Comparison of ENCODE assay signal across 1 cellular context in genomic region chr2:173027181-173028128, GRCh38.
TF ChIP-seq lines count a peak whose summit lies in the region.

No MANE protein-coding gene starts in this region.

TF ChIP-seq in H1, 55 proteins besides CTCF, POLR2A, EP300 and RAD21:
- TF ChIP-seq, protein P1, sequence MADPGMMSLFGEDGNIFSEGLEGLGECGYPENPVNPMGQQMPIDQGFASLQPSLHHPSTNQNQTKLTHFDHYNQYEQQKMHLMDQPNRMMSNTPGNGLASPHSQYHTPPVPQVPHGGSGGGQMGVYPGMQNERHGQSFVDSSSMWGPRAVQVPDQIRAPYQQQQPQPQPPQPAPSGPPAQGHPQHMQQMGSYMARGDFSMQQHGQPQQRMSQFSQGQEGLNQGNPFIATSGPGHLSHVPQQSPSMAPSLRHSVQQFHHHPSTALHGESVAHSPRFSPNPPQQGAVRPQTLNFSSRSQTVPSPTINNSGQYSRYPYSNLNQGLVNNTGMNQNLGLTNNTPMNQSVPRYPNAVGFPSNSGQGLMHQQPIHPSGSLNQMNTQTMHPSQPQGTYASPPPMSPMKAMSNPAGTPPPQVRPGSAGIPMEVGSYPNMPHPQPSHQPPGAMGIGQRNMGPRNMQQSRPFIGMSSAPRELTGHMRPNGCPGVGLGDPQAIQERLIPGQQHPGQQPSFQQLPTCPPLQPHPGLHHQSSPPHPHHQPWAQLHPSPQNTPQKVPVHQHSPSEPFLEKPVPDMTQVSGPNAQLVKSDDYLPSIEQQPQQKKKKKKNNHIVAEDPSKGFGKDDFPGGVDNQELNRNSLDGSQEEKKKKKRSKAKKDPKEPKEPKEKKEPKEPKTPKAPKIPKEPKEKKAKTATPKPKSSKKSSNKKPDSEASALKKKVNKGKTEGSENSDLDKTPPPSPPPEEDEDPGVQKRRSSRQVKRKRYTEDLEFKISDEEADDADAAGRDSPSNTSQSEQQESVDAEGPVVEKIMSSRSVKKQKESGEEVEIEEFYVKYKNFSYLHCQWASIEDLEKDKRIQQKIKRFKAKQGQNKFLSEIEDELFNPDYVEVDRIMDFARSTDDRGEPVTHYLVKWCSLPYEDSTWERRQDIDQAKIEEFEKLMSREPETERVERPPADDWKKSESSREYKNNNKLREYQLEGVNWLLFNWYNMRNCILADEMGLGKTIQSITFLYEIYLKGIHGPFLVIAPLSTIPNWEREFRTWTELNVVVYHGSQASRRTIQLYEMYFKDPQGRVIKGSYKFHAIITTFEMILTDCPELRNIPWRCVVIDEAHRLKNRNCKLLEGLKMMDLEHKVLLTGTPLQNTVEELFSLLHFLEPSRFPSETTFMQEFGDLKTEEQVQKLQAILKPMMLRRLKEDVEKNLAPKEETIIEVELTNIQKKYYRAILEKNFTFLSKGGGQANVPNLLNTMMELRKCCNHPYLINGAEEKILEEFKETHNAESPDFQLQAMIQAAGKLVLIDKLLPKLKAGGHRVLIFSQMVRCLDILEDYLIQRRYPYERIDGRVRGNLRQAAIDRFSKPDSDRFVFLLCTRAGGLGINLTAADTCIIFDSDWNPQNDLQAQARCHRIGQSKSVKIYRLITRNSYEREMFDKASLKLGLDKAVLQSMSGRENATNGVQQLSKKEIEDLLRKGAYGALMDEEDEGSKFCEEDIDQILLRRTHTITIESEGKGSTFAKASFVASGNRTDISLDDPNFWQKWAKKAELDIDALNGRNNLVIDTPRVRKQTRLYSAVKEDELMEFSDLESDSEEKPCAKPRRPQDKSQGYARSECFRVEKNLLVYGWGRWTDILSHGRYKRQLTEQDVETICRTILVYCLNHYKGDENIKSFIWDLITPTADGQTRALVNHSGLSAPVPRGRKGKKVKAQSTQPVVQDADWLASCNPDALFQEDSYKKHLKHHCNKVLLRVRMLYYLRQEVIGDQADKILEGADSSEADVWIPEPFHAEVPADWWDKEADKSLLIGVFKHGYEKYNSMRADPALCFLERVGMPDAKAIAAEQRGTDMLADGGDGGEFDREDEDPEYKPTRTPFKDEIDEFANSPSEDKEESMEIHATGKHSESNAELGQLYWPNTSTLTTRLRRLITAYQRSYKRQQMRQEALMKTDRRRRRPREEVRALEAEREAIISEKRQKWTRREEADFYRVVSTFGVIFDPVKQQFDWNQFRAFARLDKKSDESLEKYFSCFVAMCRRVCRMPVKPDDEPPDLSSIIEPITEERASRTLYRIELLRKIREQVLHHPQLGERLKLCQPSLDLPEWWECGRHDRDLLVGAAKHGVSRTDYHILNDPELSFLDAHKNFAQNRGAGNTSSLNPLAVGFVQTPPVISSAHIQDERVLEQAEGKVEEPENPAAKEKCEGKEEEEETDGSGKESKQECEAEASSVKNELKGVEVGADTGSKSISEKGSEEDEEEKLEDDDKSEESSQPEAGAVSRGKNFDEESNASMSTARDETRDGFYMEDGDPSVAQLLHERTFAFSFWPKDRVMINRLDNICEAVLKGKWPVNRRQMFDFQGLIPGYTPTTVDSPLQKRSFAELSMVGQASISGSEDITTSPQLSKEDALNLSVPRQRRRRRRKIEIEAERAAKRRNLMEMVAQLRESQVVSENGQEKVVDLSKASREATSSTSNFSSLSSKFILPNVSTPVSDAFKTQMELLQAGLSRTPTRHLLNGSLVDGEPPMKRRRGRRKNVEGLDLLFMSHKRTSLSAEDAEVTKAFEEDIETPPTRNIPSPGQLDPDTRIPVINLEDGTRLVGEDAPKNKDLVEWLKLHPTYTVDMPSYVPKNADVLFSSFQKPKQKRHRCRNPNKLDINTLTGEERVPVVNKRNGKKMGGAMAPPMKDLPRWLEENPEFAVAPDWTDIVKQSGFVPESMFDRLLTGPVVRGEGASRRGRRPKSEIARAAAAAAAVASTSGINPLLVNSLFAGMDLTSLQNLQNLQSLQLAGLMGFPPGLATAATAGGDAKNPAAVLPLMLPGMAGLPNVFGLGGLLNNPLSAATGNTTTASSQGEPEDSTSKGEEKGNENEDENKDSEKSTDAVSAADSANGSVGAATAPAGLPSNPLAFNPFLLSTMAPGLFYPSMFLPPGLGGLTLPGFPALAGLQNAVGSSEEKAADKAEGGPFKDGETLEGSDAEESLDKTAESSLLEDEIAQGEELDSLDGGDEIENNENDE (IDR thresholded peaks at IDR 0.05; ENCODE audit: insufficient replicate concordance, low read length) = peak; percentile 32
- TF ChIP-seq TEAD4 (IDR thresholded peaks at IDR 0.05; ENCODE audit: low read depth, low read length) = peak; percentile 99
- TF ChIP-seq, protein P2, sequence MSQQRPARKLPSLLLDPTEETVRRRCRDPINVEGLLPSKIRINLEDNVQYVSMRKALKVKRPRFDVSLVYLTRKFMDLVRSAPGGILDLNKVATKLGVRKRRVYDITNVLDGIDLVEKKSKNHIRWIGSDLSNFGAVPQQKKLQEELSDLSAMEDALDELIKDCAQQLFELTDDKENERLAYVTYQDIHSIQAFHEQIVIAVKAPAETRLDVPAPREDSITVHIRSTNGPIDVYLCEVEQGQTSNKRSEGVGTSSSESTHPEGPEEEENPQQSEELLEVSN (IDR thresholded peaks at IDR 0.05) = no peak
- TF ChIP-seq CREB1 (IDR thresholded peaks at IDR 0.05) = 0 out of 2 replicates have a peak, but pooled peaks have one; percentile 44
